In genomic region chr1:203326830-203327683, GRCh38 we compare ENCODE assay signal across 8 cellular contexts. TPM values are rescaled to one million over a fixed set of nuclear protein-coding genes. Genes with fewer than 3 reads are reported as not detected.
DNase-seq lines count a peak whose midpoint lies in the region; ATAC-seq, FAIRE-seq and TF ChIP-seq lines count a peak whose summit lies in the region.

No MANE protein-coding gene starts in this region.

- H3K4me3 ChIP-seq in adrenal gland = peak overlapping the region in 2 of 4 donors; percentile 46 to 54
- H3K4me3 ChIP-seq in heart right ventricle = peak overlapping the region; percentile 5 to 63 (median 57)

- no peak; the same call in 1 of the 2 replicates for TF ChIP-seq POLR2A in GM12891 (IDR thresholded peaks at IDR 0.05; ENCODE audit: low read depth, low read length)
- peak; percentile 15 to 83 for TF ChIP-seq POLR2A in adrenal gland (IDR thresholded peaks at IDR 0.05)

- WGBS in adrenal gland, 4 donors = 4 to 7% (median 6%) methylated on average over 34 to 49 of the region's 49 CpGs
- 4 to 5% methylated on average over 46 to 49 of the region's 49 CpGs for WGBS in heart right ventricle, 2 donors

- H3K27ac ChIP-seq in adrenal gland (peak overlapping the region; percentile 76 to 93 (median 90)), heart right ventricle (peak overlapping the region; percentile 85 to 98 (median 94))

- no peaks in the 10 kb centered on the region for H3K9me3 Mint-ChIP-seq in progenitor cell of endocrine pancreas (ENCODE audit: low read depth)

- H3K36me3 Mint-ChIP-seq in progenitor cell of endocrine pancreas (ENCODE audit: insufficient read depth) = no peaks in the 10 kb centered on the region

- intact Hi-C loops in adrenal gland (cut with DNase I) (no loop called here), heart right ventricle (cut with DNase I) (loop anchor here in 5 of 10 donors (1.0 to 2.0 kb wide), 3 partner anchors 20 to 54 kb away; no protein-coding TSS in a partner anchor)

- no peaks in the 10 kb centered on the region for H3K36me3 ChIP-seq in adrenal gland (replicated peaks in 1 of 2)
- H3K36me3 ChIP-seq in heart right ventricle = no peaks in the 10 kb centered on the region

- H3K4me1 Mint-ChIP-seq in progenitor cell of endocrine pancreas (ENCODE audit: low read depth) = peaks cover 54% of the 10 kb centered on the region

- H3K4me3 Mint-ChIP-seq in progenitor cell of endocrine pancreas (ENCODE audit: low read depth) = peak overlapping the region; percentile 53

- peak; percentile 65 for ATAC-seq in HG02840 (IDR thresholded peaks at IDR 0.05; ENCODE audit: low FRiP score, unreplicated experiment)
- peak; percentile 89 to 96 (median 92) for ATAC-seq in heart right ventricle

- no peak for TF ChIP-seq CTCF in adrenal gland (IDR thresholded peaks at IDR 0.05)
- TF ChIP-seq CTCF in heart right ventricle (IDR thresholded peaks at IDR 0.05) = no peak
- no peak for TF ChIP-seq CTCF in progenitor cell of endocrine pancreas (IDR thresholded peaks at IDR 0.05; ENCODE audit: unreplicated experiment)

- H3K27me3 ChIP-seq in adrenal gland (no peaks in the 10 kb centered on the region), heart right ventricle (no peaks in the 10 kb centered on the region)

- FAIRE-seq in GM12891 (lab: Jason Lieb, UNC) = peak; percentile 83

- peak; percentile 89 for DNase-seq in GM12891 (ENCODE audit: insufficient read length, low spot score)
- DNase-seq in NCI-H1436 (lab: John Stamatoyannopoulos, UW) = peak; percentile 99
- DNase-seq in T follicular helper cell (ENCODE audit: low read depth) = peak; percentile 93
- peak; percentile 92 to 96 (median 94) for DNase-seq in adrenal gland
- peak; percentile 95 for DNase-seq in heart right ventricle
- peak; percentile 89 for DNase-seq in progenitor cell of endocrine pancreas (ENCODE audit: low spot score, unreplicated experiment)
- DNase-seq in ureter (ENCODE audit: low spot score) = peak; percentile 96

- H3K9me3 ChIP-seq in adrenal gland (replicated peaks in 1 of 3) (no peaks in the 10 kb centered on the region), heart right ventricle (no peaks in the 10 kb centered on the region)

- H3K27ac Mint-ChIP-seq in progenitor cell of endocrine pancreas = peak overlapping the region; percentile 95

- H3K4me1 ChIP-seq in adrenal gland (replicated peaks in 1 of 2) (peaks cover 11 to 39% of the 10 kb centered on the region in 2 donors), heart right ventricle (peaks cover 24 to 64% (median 59%) of the 10 kb centered on the region in 9 donors)

- no peaks in the 10 kb centered on the region for H3K27me3 Mint-ChIP-seq in progenitor cell of endocrine pancreas

TF ChIP-seq in GM12891, 5 proteins besides CTCF, POLR2A, EP300 and RAD21:
- TF ChIP-seq SPI1 (IDR thresholded peaks at IDR 0.05; ENCODE audit: low read depth, low read length) (0 out of 2 replicates have a peak, but pooled peaks have one; percentile 2), TAF1 (IDR thresholded peaks at IDR 0.05; ENCODE audit: low read depth, low read length) (0 out of 2 replicates have a peak, but pooled peaks have one; percentile 33), POLR2AphosphoS5 (IDR thresholded peaks at IDR 0.05; ENCODE audit: low read depth, low read length) (no peak)

RNA-seq across cellular contexts. Expression of gene BTG2, which starts 21.7 kb away (rescaled TPM):
- 29.7 TPM for polyA plus RNA-seq in GM12891 (2012; ENCODE audit: low read depth, missing spikeins)
- 100 to 1,000 TPM in 2 of 8 donors, 10 to 100 TPM in 6; 11.4 to 175 (median 52.5) TPM for total RNA-seq in adrenal gland
- 10 to 100 TPM; 16.6 to 58.8 (median 24.0) TPM for polyA plus RNA-seq in adrenal gland
- total RNA-seq in heart right ventricle = 100 to 1,000 TPM in 3 of 10 donors, 10 to 100 TPM in 7; 26.4 to 349 (median 58.9) TPM
- 10 to 100 TPM; 28.3 to 49.6 TPM for polyA plus RNA-seq in heart right ventricle
- 103 and 110 TPM in 2 replicates for total RNA-seq in progenitor cell of endocrine pancreas
- 199 TPM for total RNA-seq in ureter

RNA-seq across cellular contexts. Expression of gene FMOD, which starts 23.9 kb away (rescaled TPM):
- polyA plus RNA-seq in GM12891 (2012; ENCODE audit: low read depth, missing spikeins) = 0.32 TPM
- total RNA-seq in adrenal gland (100 to 1,000 TPM in 1 of 8 donors, 10 to 100 TPM in 7; 12.1 to 231 (median 22.6) TPM), heart right ventricle (10 to 100 TPM in 5 of 10 donors, 1 to 10 TPM in 5; 7.0 to 20.5 (median 10.7) TPM), progenitor cell of endocrine pancreas (2.5 and 3.1 TPM in 2 replicates), ureter (59.0 TPM)
- polyA plus RNA-seq in adrenal gland (10 to 100 TPM; 12.1 to 19.2 (median 17.2) TPM), heart right ventricle (10 to 100 TPM in 1 of 2 donors, 1 to 10 TPM in 1; 4.5 to 11.2 TPM)
